ENCODE assay signal across 8 cellular contexts in the genomic region with DNA sequence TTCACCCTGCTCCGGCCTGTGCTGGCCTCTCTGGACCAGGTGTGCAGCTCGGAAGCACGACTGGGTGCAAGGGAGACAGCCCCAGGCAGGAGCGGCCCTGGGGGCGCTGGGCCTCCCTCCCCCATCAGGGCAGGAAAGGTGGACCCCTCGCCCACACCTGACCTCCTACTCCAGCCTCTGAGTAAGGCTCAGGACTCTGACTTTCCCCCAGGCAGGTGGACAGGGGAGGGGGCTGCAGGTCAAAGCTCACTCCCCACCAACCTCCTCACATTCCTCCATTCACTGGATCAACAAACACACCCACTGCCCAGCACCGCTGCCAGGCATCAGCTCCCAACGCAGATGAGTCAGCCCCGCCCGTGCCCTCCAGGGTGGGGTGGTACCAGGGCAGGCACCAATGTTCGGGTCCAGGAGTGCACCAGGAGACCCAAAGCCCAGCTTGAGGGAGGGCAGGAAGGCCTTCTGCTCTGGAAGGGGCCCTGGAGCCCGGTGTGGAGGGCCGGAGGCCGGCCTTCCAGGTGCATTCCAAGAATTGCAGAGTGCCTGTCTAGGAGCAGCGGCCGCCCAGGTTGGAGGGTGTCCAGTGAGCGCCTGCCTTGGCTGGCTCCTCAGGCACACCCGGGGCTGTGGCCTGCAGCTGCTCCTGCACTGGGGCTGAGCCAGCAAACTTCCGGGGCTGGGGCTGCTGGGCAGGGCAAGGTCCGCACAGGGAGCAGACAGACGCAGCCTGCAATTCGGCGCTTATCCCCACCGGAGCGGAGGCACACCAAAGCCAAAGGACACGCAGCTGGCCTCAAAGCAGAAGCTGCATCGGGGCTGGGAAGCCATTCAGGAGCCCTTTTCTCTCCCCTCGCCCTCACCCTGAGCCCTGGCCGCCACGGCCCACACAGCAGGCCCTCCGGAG. TPM values are rescaled to one million over a fixed set of nuclear protein-coding genes. Genes with fewer than 3 reads are reported as not detected.
DNase-seq lines count a peak whose midpoint lies in the region; ATAC-seq, FAIRE-seq and TF ChIP-seq lines count a peak whose summit lies in the region.

No MANE protein-coding gene starts in this region.

- no peak overlapping the region for H3K27ac ChIP-seq in CD8-positive, alpha-beta T cell (ENCODE audit: low read depth, low read length)
- H3K27ac ChIP-seq in ascending aorta (peak overlapping the region; percentile 80 to 82), layer of hippocampus (ENCODE audit: low read depth, low read length) (peak overlapping the region; percentile 88)

- no peak for FAIRE-seq in GM12892 (lab: Jason Lieb, UNC)

- CTCF ChIA-PET in CD8-positive, alpha-beta T cell (lab: Charles Lee) = interaction anchor here (1.0 to 1.6 kb wide), 7 partner anchors 9 to 37 kb away, joined by 3 to 5 read pairs (median 4); no protein-coding TSS in a partner anchor

- no peak for DNase-seq in CD8-positive, alpha-beta T cell
- peak in 1 of 2 donors; percentile 85 for DNase-seq in ascending aorta (ENCODE audit: low spot score in 2 of 2)
- peak; percentile 29 for DNase-seq in superior temporal gyrus (ENCODE audit: extremely low spot score)
- DNase-seq in RKO (ENCODE audit: low spot score) = no peak
- DNase-seq in dermis blood vessel endothelial cell = no peak
- DNase-seq in GM12892 (ENCODE audit: insufficient read length) = no peak

- H3K4me3 Mint-ChIP-seq in CD8-positive, alpha-beta T cell = peak overlapping the region; percentile 63

- no peaks in the 10 kb centered on the region for H3K36me3 Mint-ChIP-seq in CD8-positive, alpha-beta T cell

- peak overlapping the region; percentile 83 for H3K27ac Mint-ChIP-seq in CD8-positive, alpha-beta T cell

- peak; percentile 11; the same call in 1 of the 2 replicates for TF ChIP-seq RAD21 in Ishikawa (IDR thresholded peaks at IDR 0.05; ENCODE audit: low read depth)

- no peak overlapping the region for H3K4me3 ChIP-seq in CD8-positive, alpha-beta T cell (ENCODE audit: low read depth, low read length)
- peak overlapping the region in 1 of 2 donors; percentile 92 for H3K4me3 ChIP-seq in ascending aorta

- no peaks in the 10 kb centered on the region for H3K27me3 Mint-ChIP-seq in CD8-positive, alpha-beta T cell (ENCODE audit: low read depth)

- no peak for ATAC-seq in CD8-positive, alpha-beta T cell

- no peak for TF ChIP-seq CTCF in CD8-positive, alpha-beta T cell (IDR thresholded peaks at IDR 0.05)
- no peak for TF ChIP-seq CTCF in ascending aorta (IDR thresholded peaks at IDR 0.05)

- no peak; the same call in 1 of the 2 replicates for TF ChIP-seq EP300 in Ishikawa (IDR thresholded peaks at IDR 0.05; ENCODE audit: borderline replicate concordance)

- no peak for TF ChIP-seq POLR2A in GM12892 (IDR thresholded peaks at IDR 0.05; ENCODE audit: low read depth, low read length)

- POLR2A ChIA-PET in CD8-positive, alpha-beta T cell (lab: Charles Lee) = interaction anchor here (1.0 to 2.3 kb wide), 5 partner anchors 8 to 21 kb away, joined by 3 to 7 read pairs (median 4); no protein-coding TSS in a partner anchor

- H3K27me3 ChIP-seq in CD8-positive, alpha-beta T cell (ENCODE audit: insufficient read depth, low read length) = no peaks in the 10 kb centered on the region
- no peaks in the 10 kb centered on the region for H3K27me3 ChIP-seq in ascending aorta
- H3K27me3 ChIP-seq in layer of hippocampus (ENCODE audit: control insufficient read depth, insufficient read depth, low read length) = no peaks in the 10 kb centered on the region

- H3K4me1 Mint-ChIP-seq in CD8-positive, alpha-beta T cell (ENCODE audit: low read depth) = peaks cover 45% of the 10 kb centered on the region

- no peaks in the 10 kb centered on the region for H3K36me3 ChIP-seq in CD8-positive, alpha-beta T cell (ENCODE audit: insufficient read depth, low read length)
- no peaks in the 10 kb centered on the region for H3K36me3 ChIP-seq in ascending aorta

- intact Hi-C loops in CD8-positive, alpha-beta T cell (cut with DNase I, micrococcal nuclease) = no loop called here
- intact Hi-C loops in ascending aorta (cut with DNase I) = loop anchor here (2.0 to 10.0 kb wide), 3 partner anchors 21 to 797 kb away; a partner anchor contains a TSS

- H3K9me3 ChIP-seq in CD8-positive, alpha-beta T cell (ENCODE audit: low read length) = no peaks in the 10 kb centered on the region
- H3K9me3 ChIP-seq in ascending aorta = no peaks in the 10 kb centered on the region

- H3K4me1 ChIP-seq in CD8-positive, alpha-beta T cell (ENCODE audit: insufficient read depth, low read length) = peaks cover 60% of the 10 kb centered on the region
- peaks cover 17 to 37% of the 10 kb centered on the region in 2 donors for H3K4me1 ChIP-seq in ascending aorta

- H3K9me3 Mint-ChIP-seq in CD8-positive, alpha-beta T cell = no peaks in the 10 kb centered on the region

TF ChIP-seq in Ishikawa, 13 proteins besides CTCF, POLR2A, EP300 and RAD21:
- TF ChIP-seq YY1 (IDR thresholded peaks at IDR 0.05; ENCODE audit: low read depth) = no peak
- TF ChIP-seq TCF12 (IDR thresholded peaks at IDR 0.05; ENCODE audit: low read depth) = peak; percentile 83
- TF ChIP-seq TAF1 (IDR thresholded peaks at IDR 0.05; ENCODE audit: low read depth) = peak; percentile 36; the same call in 1 of the 2 replicates
- TF ChIP-seq NFIC (IDR thresholded peaks at IDR 0.05) = peak; percentile 91
- peak; percentile 92 for TF ChIP-seq ZBTB7A (IDR thresholded peaks at IDR 0.05; ENCODE audit: low read depth)
- TF ChIP-seq, protein P1, sequence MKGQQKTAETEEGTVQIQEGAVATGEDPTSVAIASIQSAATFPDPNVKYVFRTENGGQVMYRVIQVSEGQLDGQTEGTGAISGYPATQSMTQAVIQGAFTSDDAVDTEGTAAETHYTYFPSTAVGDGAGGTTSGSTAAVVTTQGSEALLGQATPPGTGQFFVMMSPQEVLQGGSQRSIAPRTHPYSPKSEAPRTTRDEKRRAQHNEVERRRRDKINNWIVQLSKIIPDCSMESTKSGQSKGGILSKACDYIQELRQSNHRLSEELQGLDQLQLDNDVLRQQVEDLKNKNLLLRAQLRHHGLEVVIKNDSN (IDR thresholded peaks at IDR 0.05) = peak; percentile 30; the same call in 1 of the 2 replicates
- TF ChIP-seq EGR1 (IDR thresholded peaks at IDR 0.05) = no peak
- TF ChIP-seq, protein P2, sequence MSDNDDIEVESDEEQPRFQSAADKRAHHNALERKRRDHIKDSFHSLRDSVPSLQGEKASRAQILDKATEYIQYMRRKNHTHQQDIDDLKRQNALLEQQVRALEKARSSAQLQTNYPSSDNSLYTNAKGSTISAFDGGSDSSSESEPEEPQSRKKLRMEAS (IDR thresholded peaks at IDR 0.05) = peak; percentile 68
- TF ChIP-seq FOXM1 (IDR thresholded peaks at IDR 0.05; ENCODE audit: borderline replicate concordance, low read depth) = peak; percentile 35; the same call in 1 of the 2 replicates
- peak; percentile 90 for TF ChIP-seq TEAD4 (IDR thresholded peaks at IDR 0.05)

RNA-seq across cellular contexts. Expression of a gene that starts 1.6 kb away (rescaled TPM):
- 10 to 100 TPM; 42.2 to 49.1 TPM for total RNA-seq in CD8-positive, alpha-beta T cell
- 249 TPM for total RNA-seq in ascending aorta
- 53.6 and 126 TPM in 2 replicates for total RNA-seq in dermis blood vessel endothelial cell
- polyA plus RNA-seq in GM12892 (2012; ENCODE audit: missing spikeins) = 7.4 TPM

RNA-seq across cellular contexts. Expression of a gene that starts 36.2 kb away (rescaled TPM):
- 1 to 10 TPM; 2.4 to 3.5 TPM for total RNA-seq in CD8-positive, alpha-beta T cell
- 30.2 TPM for total RNA-seq in ascending aorta
- 0.98 and 2.2 TPM in 2 replicates for total RNA-seq in dermis blood vessel endothelial cell
- not detected for polyA plus RNA-seq in GM12892 (2012; ENCODE audit: missing spikeins)
